21 cellular contexts compared by ENCODE assay signal in genomic region chr18:59469463-59470180, GRCh38.
"Had no signal": no experiment of that assay in that cellular context is flagged by ENCODE, and none has a peak within 500 bp of the region (broad histone marks: within the 10 kb centered on the region; RNA-seq: fewer than 3 reads in every experiment).

No MANE protein-coding gene starts in this region.

- ATAC-seq: activated T-cell treated with anti-CD3 and anti-CD28 coated beads, Interleukin-2, amount 50 U/mL, for 72 hours; naive thymus-derived CD8-positive, alpha-beta T cell had no signal

- H3K27ac Mint-ChIP-seq: activated CD4-positive, alpha-beta memory T cell treated with anti-CD3 and anti-CD28 coated beads, Interleukin-2, amount 10 ng/mL, durations not matched to agents 7 days and 5 days; activated naive CD4-positive, alpha-beta T cell treated with anti-CD3 and anti-CD28 coated beads, Interleukin-2, amount 10 ng/mL, durations not matched to agents 7 days and 5 days; activated T-cell treated with anti-CD3 and anti-CD28 coated beads, Interleukin-2, amount 50 U/mL, for 72 hours; dendritic cell treated with granulocyte-macrophage colony-stimulating factor and Interleukin-4, amounts not matched to agents 40 ng/mL and 50 ng/mL, for 4 days; naive thymus-derived CD8-positive, alpha-beta T cell; neural progenitor cell; T-helper 1 cell treated with Interleukin-12 subunit alpha and Interleukin-12 subunit beta and Interleukin-4 antibody, amounts not matched to agents 30 μg/mL and 1 μg/mL, for 36 hours had no signal

- H3K27ac ChIP-seq: neural progenitor cell, upper lobe of left lung had no signal

- H3K4me1 Mint-ChIP-seq: activated CD4-positive, alpha-beta memory T cell treated with anti-CD3 and anti-CD28 coated beads, Interleukin-2, amount 10 ng/mL, durations not matched to agents 7 days and 5 days; activated naive CD4-positive, alpha-beta T cell treated with anti-CD3 and anti-CD28 coated beads, Interleukin-2, amount 10 ng/mL, durations not matched to agents 7 days and 5 days; naive thymus-derived CD8-positive, alpha-beta T cell had no signal

- H3K9me3 ChIP-seq: sigmoid colon, upper lobe of left lung had no signal

- H3K4me3 Mint-ChIP-seq: activated CD4-positive, alpha-beta memory T cell treated with anti-CD3 and anti-CD28 coated beads, Interleukin-2, amount 10 ng/mL, durations not matched to agents 7 days and 5 days; activated naive CD4-positive, alpha-beta T cell treated with anti-CD3 and anti-CD28 coated beads, Interleukin-2, amount 10 ng/mL, durations not matched to agents 7 days and 5 days; activated T-cell treated with anti-CD3 and anti-CD28 coated beads, Interleukin-2, amount 50 U/mL, for 72 hours; dendritic cell treated with granulocyte-macrophage colony-stimulating factor and Interleukin-4, amounts not matched to agents 40 ng/mL and 50 ng/mL, for 4 days; naive thymus-derived CD8-positive, alpha-beta T cell; neural progenitor cell; T-helper 1 cell treated with Interleukin-12 subunit alpha and Interleukin-12 subunit beta and Interleukin-4 antibody, amounts not matched to agents 30 μg/mL and 1 μg/mL, for 36 hours had no signal

- H3K36me3 Mint-ChIP-seq: activated naive CD4-positive, alpha-beta T cell treated with anti-CD3 and anti-CD28 coated beads, Interleukin-2, amount 10 ng/mL, durations not matched to agents 7 days and 5 days; naive thymus-derived CD8-positive, alpha-beta T cell; neural progenitor cell had no signal

- H3K27me3 ChIP-seq: neural progenitor cell, sigmoid colon, upper lobe of left lung had no signal

- DNase-seq: activated CD4-positive, alpha-beta memory T cell treated with anti-CD3 and anti-CD28 coated beads, Interleukin-2, amount 10 ng/mL, durations not matched to agents 7 days and 5 days; activated CD4-positive, alpha-beta T cell treated with anti-CD3 and anti-CD28 coated beads for 48 hours; activated effector memory CD4-positive, alpha-beta T cell treated with Interleukin-2 at 50 U/mL for 16 hours; activated naive CD4-positive, alpha-beta T cell treated with anti-CD3 and anti-CD28 coated beads, Interleukin-2, amount 10 ng/mL, durations not matched to agents 7 days and 5 days; activated T-cell treated with anti-CD3 and anti-CD28 coated beads, Interleukin-2, amount 50 U/mL, for 72 hours; amygdala; effector CD4-positive, alpha-beta T cell; erythroblast; foreskin melanocyte; hippocampal formation; naive thymus-derived CD8-positive, alpha-beta T cell; posterior cingulate gyrus; sigmoid colon; stimulated activated CD4-positive, alpha-beta T cell treated with anti-CD3 and anti-CD28 coated beads, Interleukin-15, amount 100 ng/mL, for 24 hours; stimulated activated naive CD4-positive, alpha-beta T cell; upper lobe of left lung had no signal

- H3K27me3 Mint-ChIP-seq: activated CD4-positive, alpha-beta memory T cell treated with anti-CD3 and anti-CD28 coated beads, Interleukin-2, amount 10 ng/mL, durations not matched to agents 7 days and 5 days had no signal

- H3K4me1 ChIP-seq: neural progenitor cell, upper lobe of left lung had no signal

- H3K9me3 Mint-ChIP-seq: activated naive CD4-positive, alpha-beta T cell treated with anti-CD3 and anti-CD28 coated beads, Interleukin-2, amount 10 ng/mL, durations not matched to agents 7 days and 5 days; dendritic cell treated with granulocyte-macrophage colony-stimulating factor and Interleukin-4, amounts not matched to agents 40 ng/mL and 50 ng/mL, for 4 days; neural progenitor cell; T-helper 1 cell treated with Interleukin-12 subunit alpha and Interleukin-12 subunit beta and Interleukin-4 antibody, amounts not matched to agents 30 μg/mL and 1 μg/mL, for 36 hours had no signal

- H3K4me3 ChIP-seq: lung, neural progenitor cell, sigmoid colon, smooth muscle cell, upper lobe of left lung had no signal

- H3K36me3 ChIP-seq: neural progenitor cell, upper lobe of left lung had no signal
